In the genomic region with DNA sequence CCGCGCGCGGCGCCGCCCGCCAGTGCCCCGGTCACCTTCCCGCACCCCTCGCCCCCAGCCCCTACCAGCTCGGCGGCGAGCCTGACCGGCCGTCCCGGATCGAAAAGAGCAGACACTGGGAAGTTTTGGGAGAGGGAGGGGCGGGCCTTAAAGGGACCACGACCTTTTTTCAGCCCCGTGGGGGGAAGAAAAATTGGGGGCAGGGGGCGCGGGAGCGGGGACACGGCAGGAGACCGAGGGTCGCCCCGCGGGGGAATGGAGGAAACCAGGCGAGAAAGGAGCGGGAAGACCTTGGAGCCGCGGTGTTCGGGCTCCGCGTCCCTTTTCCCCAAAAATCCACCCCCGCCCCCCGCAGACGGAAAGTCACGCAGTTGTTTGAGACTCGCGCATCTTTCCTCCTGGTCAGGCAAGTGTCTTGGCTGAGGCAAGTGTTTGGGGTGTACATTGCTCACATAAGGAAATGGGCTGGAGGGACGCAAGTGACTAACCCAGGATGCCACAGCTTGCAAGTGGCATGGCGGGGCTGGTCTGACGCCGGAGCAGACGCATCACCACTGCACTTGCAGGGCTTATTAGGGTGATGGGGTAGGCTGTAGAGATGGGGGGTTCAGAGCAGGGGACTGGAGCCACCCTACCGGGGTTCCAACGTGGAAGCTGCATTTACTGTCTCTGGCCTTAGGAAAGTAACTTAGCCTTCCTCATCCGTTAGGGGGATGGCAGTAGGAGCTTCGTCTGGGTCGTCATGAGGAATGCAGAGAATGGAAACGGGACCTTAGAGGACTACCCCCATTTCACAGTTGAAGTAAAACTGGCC, we compare ENCODE assay signal across 8 cellular contexts. TPM values are rescaled to one million over a fixed set of nuclear protein-coding genes. Genes with fewer than 3 reads are reported as not detected.
DNase-seq lines count a peak whose midpoint lies in the region; ATAC-seq, FAIRE-seq and TF ChIP-seq lines count a peak whose summit lies in the region.

No MANE protein-coding gene starts in this region.

- no peaks in the 10 kb centered on the region for H3K27me3 ChIP-seq in GM23248 (replicated peaks; ENCODE audit: insufficient read depth)

- H3K4me1 Mint-ChIP-seq in activated naive CD4-positive, alpha-beta T cell treated with anti-CD3 and anti-CD28 coated beads, Interleukin-2, amount 10 ng/mL, durations not matched to agents 7 days and 5 days, result peaks cover 51% of the 10 kb centered on the region

- peaks cover 17% of the 10 kb centered on the region for H3K36me3 Mint-ChIP-seq in activated naive CD4-positive, alpha-beta T cell treated with anti-CD3 and anti-CD28 coated beads, Interleukin-2, amount 10 ng/mL, durations not matched to agents 7 days and 5 days

- peak overlapping the region; percentile 91 for H3K4me3 Mint-ChIP-seq in activated naive CD4-positive, alpha-beta T cell treated with anti-CD3 and anti-CD28 coated beads, Interleukin-2, amount 10 ng/mL, durations not matched to agents 7 days and 5 days

- 2% methylated on average over 22 to 44 of the region's 52 CpGs for WGBS in GM23248 (ENCODE audit: low coverage in 1 of 2, low lambda C conversion rate in 2 of 2, missing lambda C conversion rate in 2 of 2), 2 experiments

- no peak for ATAC-seq in HG03432 (IDR thresholded peaks at IDR 0.05; ENCODE audit: unreplicated experiment)

- H2AFZ ChIP-seq in GM23248, result peak overlapping the region; percentile 86

- FAIRE-seq in urothelium cell line (lab: Jason Lieb, UNC), result no peak

- in situ Hi-C loops in GM23248 (cut with MboI), result no loop called here

- H3K4me3 ChIP-seq in GM23248, result peak overlapping the region; percentile 82

- peaks cover 17% of the 10 kb centered on the region for H3K79me2 ChIP-seq in GM23248 (ENCODE audit: insufficient read depth)

- H3K27ac Mint-ChIP-seq in activated naive CD4-positive, alpha-beta T cell treated with anti-CD3 and anti-CD28 coated beads, Interleukin-2, amount 10 ng/mL, durations not matched to agents 7 days and 5 days, result peak overlapping the region; percentile 95

- H3K9me3 Mint-ChIP-seq in activated naive CD4-positive, alpha-beta T cell treated with anti-CD3 and anti-CD28 coated beads, Interleukin-2, amount 10 ng/mL, durations not matched to agents 7 days and 5 days, result no peaks in the 10 kb centered on the region

- no peak for TF ChIP-seq CTCF in 22Rv1 (IDR thresholded peaks at IDR 0.05)

- H4K20me1 ChIP-seq in GM23248 (ENCODE audit: insufficient read depth), result peaks cover 4% of the 10 kb centered on the region; the same call in 1 of the 2 replicates

- peaks cover 24% of the 10 kb centered on the region for H3F3A ChIP-seq in GM23248 (ENCODE audit: insufficient read depth)

- H3K27ac ChIP-seq in 22Rv1, result peak overlapping the region; percentile 100
- H3K27ac ChIP-seq in GM23248, result peak overlapping the region; percentile 95

- CTCF ChIA-PET in activated naive CD4-positive, alpha-beta T cell treated with anti-CD3 and anti-CD28 coated beads, Interleukin-2, amount 10 ng/mL, durations not matched to agents 7 days and 5 days (lab: Charles Lee), result interaction anchor here (0.9 to 2.7 kb wide), 6 partner anchors 9 to 78 kb away, joined by 3 to 8 read pairs (median 4); partner anchors contain the start of genes MRPS12 and SARS2

- peaks cover 14% of the 10 kb centered on the region for H3K27me3 Mint-ChIP-seq in activated naive CD4-positive, alpha-beta T cell treated with anti-CD3 and anti-CD28 coated beads, Interleukin-2, amount 10 ng/mL, durations not matched to agents 7 days and 5 days

- H3K9ac ChIP-seq in GM23248, result peak overlapping the region; percentile 96

- no peaks in the 10 kb centered on the region for H3K9me2 ChIP-seq in GM23248 (ENCODE audit: insufficient read depth)

- no peaks in the 10 kb centered on the region; the same call in 1 of the 2 replicates for H3K36me3 ChIP-seq in GM23248 (ENCODE audit: low read depth)

- H3K4me1 ChIP-seq in GM23248 (ENCODE audit: insufficient read depth), result peaks cover 13% of the 10 kb centered on the region; the same call in 1 of the 2 replicates

- H3K4me2 ChIP-seq in GM23248 (ENCODE audit: unreplicated experiment), result peak overlapping the region; percentile 75

- TF ChIP-seq POLR2A in Raji (IDR thresholded peaks at IDR 0.05; ENCODE audit: insufficient read depth, low read depth, low read length), result peak; percentile 77

- H3K9me3 ChIP-seq in GM23248 (ENCODE audit: low read depth), result no peaks in the 10 kb centered on the region

- DNase-seq in GM23248 (peak; percentile 93), germinal center (ENCODE audit: low spot score) (peak; percentile 24), nucleus accumbens (lab: John Stamatoyannopoulos, UW) (peak in 42 of 56 donors; percentile 17 to 83 (median 56)), urothelium cell line (ENCODE audit: low spot score) (peak; percentile 35)
- DNase-seq in activated naive CD4-positive, alpha-beta T cell treated with anti-CD3 and anti-CD28 coated beads, Interleukin-2, amount 10 ng/mL, durations not matched to agents 7 days and 5 days, result peak; percentile 68

RNA-seq across cellular contexts. Expression of gene HNRNPL, which starts 2.7 kb away (rescaled TPM):
- 208 and 245 TPM in 2 replicates for total RNA-seq in GM23248 (2014; rRNA removed; shearing (Covaris generic))
- polyA plus RNA-seq in GM23248 (2016; fragmentation: Nextera tagmentation; extraction: Ambion mirVana), result 123 and 126 TPM in 2 replicates

RNA-seq across cellular contexts. Expression of gene ECH1, which starts 20.8 kb away (rescaled TPM):
- 29.7 and 31.6 TPM in 2 replicates for total RNA-seq in GM23248 (2014; rRNA removed; shearing (Covaris generic))
- 106 and 107 TPM in 2 replicates for polyA plus RNA-seq in GM23248 (2016; fragmentation: Nextera tagmentation; extraction: Ambion mirVana)

RNA-seq across cellular contexts. Expression of gene RINL, which starts 25.6 kb away (rescaled TPM):
- 1.0 and 5.8 TPM in 2 replicates for total RNA-seq in GM23248 (2014; rRNA removed; shearing (Covaris generic))
- 2.0 and 2.6 TPM in 2 replicates for polyA plus RNA-seq in GM23248 (2016; fragmentation: Nextera tagmentation; extraction: Ambion mirVana)

RNA-seq across cellular contexts. Expression of gene LGALS4, which starts 39.7 kb away (rescaled TPM):
- not detected in 2 replicates for total RNA-seq in GM23248 (2014; rRNA removed; shearing (Covaris generic))
- 0.19 TPM in 1 of 2 replicates, not detected in the other for polyA plus RNA-seq in GM23248 (2016; fragmentation: Nextera tagmentation; extraction: Ambion mirVana)

RNA-seq across cellular contexts. Expression of gene SIRT2, which starts 47.0 kb away (rescaled TPM):
- total RNA-seq in GM23248 (2014; rRNA removed; shearing (Covaris generic)), result 57.9 and 64.4 TPM in 2 replicates
- polyA plus RNA-seq in GM23248 (2016; fragmentation: Nextera tagmentation; extraction: Ambion mirVana), result 41.3 and 44.7 TPM in 2 replicates

Comparison
In these comparisons a context has a peak if more than half of its experiments do, and no peak if none do; other contexts are left out.
1. DNase-seq: peak in every context shown above with its lines; median percentile 93 in GM23248; 68 in activated naive CD4-positive, alpha-beta T cell treated with anti-CD3 and anti-CD28 coated beads, Interleukin-2, amount 10 ng/mL, durations not matched to agents 7 days and 5 days; 56 in nucleus accumbens; 35 in urothelium cell line; 24 in germinal center.